ENCODE assay signal across 1 cellular context in the genomic region with DNA sequence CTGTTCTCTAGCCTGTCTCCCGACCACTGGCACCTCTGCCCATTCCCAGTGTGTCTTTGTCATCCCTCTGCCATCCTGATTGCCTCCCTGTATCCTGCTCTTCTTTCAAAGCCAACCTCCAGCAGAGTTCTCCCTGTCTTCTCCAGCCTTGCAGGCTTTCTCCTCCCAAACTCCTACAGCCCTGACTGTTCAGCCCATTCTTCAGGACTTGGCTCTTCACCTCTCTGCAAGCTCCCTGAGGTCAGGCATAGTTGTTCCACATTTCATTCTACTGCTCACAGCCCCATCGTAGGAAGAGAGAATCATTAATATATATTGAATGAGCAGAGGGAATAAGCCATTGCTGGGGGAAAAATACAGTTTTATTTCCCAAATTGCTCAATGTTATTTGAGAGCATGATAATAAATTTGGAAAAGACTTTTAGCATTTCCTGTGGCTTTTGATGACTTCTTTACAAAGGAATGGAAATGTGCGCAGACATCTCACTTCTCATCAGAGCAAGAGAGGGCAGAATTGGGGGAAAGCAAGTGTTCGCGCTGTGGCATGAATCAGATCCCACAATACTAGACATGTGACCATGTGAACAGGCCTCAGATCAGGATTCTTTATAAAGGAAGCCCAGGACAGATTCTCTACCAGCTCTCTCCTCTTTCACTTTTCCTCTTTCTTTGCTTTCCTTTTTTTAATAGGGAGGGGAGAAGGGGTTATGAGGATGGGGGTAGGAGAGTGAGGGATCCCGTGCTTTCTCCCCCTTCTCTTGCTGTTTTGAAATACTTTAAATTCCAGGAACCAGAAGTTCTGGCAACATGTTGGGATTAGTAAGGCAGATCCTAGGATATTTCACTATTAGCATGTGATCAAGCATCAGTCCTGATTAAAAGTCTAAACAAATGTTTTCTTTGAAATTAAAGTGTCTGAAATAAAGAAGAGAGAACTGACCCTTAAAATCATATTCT.
TF ChIP-seq lines count a peak whose summit lies in the region.

No MANE protein-coding gene starts in this region.

TF ChIP-seq in HepG2, 621 proteins besides CTCF, POLR2A, EP300 and RAD21:
- TF ChIP-seq HNRNPL (IDR thresholded peaks at IDR 0.05; ENCODE audit: low read depth, low read length), result peak; percentile 13
- TF ChIP-seq FOXC1 (CRISPR knock-in tag; IDR thresholded peaks at IDR 0.05; ENCODE audit: borderline replicate concordance), result no peak
- TF ChIP-seq, protein P1, sequence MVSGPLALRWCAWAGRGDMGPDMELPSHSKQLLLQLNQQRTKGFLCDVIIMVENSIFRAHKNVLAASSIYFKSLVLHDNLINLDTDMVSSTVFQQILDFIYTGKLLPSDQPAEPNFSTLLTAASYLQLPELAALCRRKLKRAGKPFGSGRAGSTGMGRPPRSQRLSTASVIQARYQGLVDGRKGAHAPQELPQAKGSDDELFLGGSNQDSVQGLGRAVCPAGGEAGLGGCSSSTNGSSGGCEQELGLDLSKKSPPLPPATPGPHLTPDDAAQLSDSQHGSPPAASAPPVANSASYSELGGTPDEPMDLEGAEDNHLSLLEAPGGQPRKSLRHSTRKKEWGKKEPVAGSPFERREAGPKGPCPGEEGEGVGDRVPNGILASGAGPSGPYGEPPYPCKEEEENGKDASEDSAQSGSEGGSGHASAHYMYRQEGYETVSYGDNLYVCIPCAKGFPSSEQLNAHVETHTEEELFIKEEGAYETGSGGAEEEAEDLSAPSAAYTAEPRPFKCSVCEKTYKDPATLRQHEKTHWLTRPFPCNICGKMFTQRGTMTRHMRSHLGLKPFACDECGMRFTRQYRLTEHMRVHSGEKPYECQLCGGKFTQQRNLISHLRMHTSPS (CRISPR knock-in tag; IDR thresholded peaks at IDR 0.05; ENCODE audit: low read depth), result peak; percentile 10; the same call in 1 of the 2 replicates
- no peak for TF ChIP-seq ZNF83 (CRISPR knock-in tag; IDR thresholded peaks at IDR 0.05; ENCODE audit: borderline replicate concordance)
- TF ChIP-seq ZMYM4 (CRISPR knock-in tag; IDR thresholded peaks at IDR 0.05), result no peak
- TF ChIP-seq, protein P2, sequence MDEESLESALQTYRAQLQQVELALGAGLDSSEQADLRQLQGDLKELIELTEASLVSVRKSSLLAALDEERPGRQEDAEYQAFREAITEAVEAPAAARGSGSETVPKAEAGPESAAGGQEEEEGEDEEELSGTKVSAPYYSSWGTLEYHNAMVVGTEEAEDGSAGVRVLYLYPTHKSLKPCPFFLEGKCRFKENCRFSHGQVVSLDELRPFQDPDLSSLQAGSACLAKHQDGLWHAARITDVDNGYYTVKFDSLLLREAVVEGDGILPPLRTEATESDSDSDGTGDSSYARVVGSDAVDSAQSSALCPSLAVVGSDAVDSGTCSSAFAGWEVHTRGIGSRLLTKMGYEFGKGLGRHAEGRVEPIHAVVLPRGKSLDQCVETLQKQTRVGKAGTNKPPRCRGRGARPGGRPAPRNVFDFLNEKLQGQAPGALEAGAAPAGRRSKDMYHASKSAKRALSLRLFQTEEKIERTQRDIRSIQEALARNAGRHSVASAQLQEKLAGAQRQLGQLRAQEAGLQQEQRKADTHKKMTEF (CRISPR knock-in tag; IDR thresholded peaks at IDR 0.05), result 0 out of 2 replicates have a peak, but pooled peaks have one; percentile 3
- TF ChIP-seq XBP1 (CRISPR knock-in tag; IDR thresholded peaks at IDR 0.05), result no peak
- TF ChIP-seq ZKSCAN5 (CRISPR knock-in tag; IDR thresholded peaks at IDR 0.05), result no peak
- TF ChIP-seq HNRNPK (IDR thresholded peaks at IDR 0.05; ENCODE audit: low read depth, low read length, poor library complexity, severe bottlenecking), result peak; percentile 28
- TF ChIP-seq, protein P3, sequence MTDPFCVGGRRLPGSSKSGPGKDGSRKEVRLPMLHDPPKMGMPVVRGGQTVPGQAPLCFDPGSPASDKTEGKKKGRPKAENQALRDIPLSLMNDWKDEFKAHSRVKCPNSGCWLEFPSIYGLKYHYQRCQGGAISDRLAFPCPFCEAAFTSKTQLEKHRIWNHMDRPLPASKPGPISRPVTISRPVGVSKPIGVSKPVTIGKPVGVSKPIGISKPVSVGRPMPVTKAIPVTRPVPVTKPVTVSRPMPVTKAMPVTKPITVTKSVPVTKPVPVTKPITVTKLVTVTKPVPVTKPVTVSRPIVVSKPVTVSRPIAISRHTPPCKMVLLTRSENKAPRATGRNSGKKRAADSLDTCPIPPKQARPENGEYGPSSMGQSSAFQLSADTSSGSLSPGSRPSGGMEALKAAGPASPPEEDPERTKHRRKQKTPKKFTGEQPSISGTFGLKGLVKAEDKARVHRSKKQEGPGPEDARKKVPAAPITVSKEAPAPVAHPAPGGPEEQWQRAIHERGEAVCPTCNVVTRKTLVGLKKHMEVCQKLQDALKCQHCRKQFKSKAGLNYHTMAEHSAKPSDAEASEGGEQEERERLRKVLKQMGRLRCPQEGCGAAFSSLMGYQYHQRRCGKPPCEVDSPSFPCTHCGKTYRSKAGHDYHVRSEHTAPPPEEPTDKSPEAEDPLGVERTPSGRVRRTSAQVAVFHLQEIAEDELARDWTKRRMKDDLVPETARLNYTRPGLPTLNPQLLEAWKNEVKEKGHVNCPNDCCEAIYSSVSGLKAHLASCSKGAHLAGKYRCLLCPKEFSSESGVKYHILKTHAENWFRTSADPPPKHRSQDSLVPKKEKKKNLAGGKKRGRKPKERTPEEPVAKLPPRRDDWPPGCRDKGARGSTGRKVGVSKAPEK (CRISPR knock-in tag; IDR thresholded peaks at IDR 0.05; ENCODE audit: borderline replicate concordance), result no peak
